In genomic region chr17:47414612-47415011, GRCh38 we compare ENCODE assay signal across 8 cellular contexts.
"Had no signal": no experiment of that assay in that cellular context is flagged by ENCODE, and none has a peak within 500 bp of the region (broad histone marks: within the 10 kb centered on the region; RNA-seq: fewer than 3 reads in every experiment).

No MANE protein-coding gene starts in this region.

- DNase-seq: GDM1, GF-D8 had no signal

- H3K4me3 ChIP-seq: GM12878 had no signal

- ATAC-seq: GM12878 had no signal

- FAIRE-seq: G401.6, GM12891, GM12892, GM18507, GM19239 had no signal
